ENCODE assay signal across 18 cellular contexts in the genomic region with DNA sequence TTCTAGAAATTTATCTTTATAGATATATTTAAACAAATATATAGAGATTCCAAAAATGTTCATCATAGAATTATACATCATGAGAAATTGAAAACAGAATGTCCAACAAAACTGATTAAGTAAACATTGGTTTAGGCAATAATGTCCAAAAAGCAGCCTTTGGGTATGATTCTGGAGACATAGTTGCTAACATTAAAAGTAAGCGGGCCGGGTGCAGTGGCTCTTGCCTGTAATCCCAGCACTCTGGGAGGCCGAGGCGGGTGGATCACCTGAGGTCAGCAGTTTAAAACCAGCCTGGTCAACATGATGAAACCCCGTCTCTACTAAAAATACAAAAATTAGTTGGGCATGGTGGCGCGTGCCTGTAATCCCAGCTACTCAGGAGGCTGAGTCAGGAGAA. TPM values are rescaled to one million over a fixed set of nuclear protein-coding genes. Genes with fewer than 3 reads are reported as not detected.
"Had no signal": no experiment of that assay in that cellular context is flagged by ENCODE, and none has a peak within 500 bp of the region (broad histone marks: within the 10 kb centered on the region; RNA-seq: fewer than 3 reads in every experiment).

No MANE protein-coding gene starts in this region.

RNA-seq across cellular contexts. Expression of gene UBE2U, which starts 20.8 kb away (rescaled TPM):
- total RNA-seq: activated CD4-positive, alpha-beta memory T cell treated with anti-CD3 and anti-CD28 coated beads, Interleukin-2, amount 10 ng/mL, durations not matched to agents 7 days and 5 days; activated CD4-positive, alpha-beta T cell treated with anti-CD3 and anti-CD28 coated beads, Interleukin-2, amount 10 ng/mL, durations not matched to agents 7 days and 5 days; activated naive CD8-positive, alpha-beta T cell treated with anti-CD3 and anti-CD28 coated beads, Interleukin-2, amount 10 ng/mL, durations not matched to agents 7 days and 5 days; activated T-cell treated with anti-CD3 and anti-CD28 coated beads, Interleukin-2, amount 50 U/mL, for 72 hours; body of pancreas; breast epithelium; cardiac muscle cell; colonic mucosa; dermis microvascular lymphatic vessel endothelial cell; endothelial cell of umbilical vein; esophagus squamous epithelium; foreskin keratinocyte; gastrocnemius medialis; T-cell; T-helper 2 cell treated with Interferon-gamma antibody and Interleukin-4, amounts not matched to agents 100 ng/mL and 5 ng/mL, for 36 hours; WTC11 had no signal
- polyA plus RNA-seq: cardiac muscle cell, endothelial cell of umbilical vein, esophagus, foreskin keratinocyte, heart left ventricle had no signal
